18 cellular contexts compared by ENCODE assay signal in the genomic region with DNA sequence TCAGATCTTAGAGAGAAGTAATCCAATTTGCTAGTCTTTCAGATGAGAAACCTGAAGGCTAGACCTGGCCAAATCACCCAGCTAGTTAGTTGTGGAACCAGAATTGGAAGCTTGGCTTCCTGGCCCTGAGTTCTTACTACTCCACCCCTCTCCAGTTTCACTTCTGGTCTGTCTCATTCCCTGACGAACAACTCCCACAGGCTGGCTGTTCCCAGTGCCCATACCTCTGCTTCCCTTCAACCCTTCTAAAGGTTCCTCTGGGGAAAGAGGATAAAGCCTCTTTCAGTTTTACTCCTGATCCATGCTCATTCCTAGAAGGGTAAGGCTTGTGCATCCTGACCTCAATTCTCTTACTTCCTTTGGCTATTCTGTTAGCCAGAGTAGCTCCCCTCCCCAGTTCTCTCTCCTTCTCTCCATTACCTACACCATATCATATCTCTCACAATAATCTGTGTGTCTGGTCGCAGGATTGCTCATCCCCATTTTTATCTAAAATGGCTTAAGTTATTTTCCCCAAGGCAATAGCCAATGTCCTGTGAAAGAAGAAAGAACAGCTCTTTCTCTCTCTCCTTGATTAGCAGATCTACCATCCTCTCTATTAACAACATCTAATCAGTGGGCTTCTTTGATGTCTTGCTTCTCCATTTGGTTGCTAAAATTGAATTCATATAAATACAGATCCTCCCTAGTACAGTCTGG.
A peak's percentile ranks its signal among the peaks of the same experiment; 100 is the strongest.
DNase-seq lines count a peak whose midpoint lies in the region; ATAC-seq and TF ChIP-seq lines count a peak whose summit lies in the region.
"Had no signal": no experiment of that assay in that cellular context is flagged by ENCODE, and none has a peak within 500 bp of the region (broad histone marks: within the 10 kb centered on the region; RNA-seq: fewer than 3 reads in every experiment).

No MANE protein-coding gene starts in this region.

- no peak overlapping the region for H3K4me3 Mint-ChIP-seq in WTC11
- H3K4me3 Mint-ChIP-seq: CD4-positive, alpha-beta T cell; HFFc6 had no signal

- CTCF ChIA-PET in WTC11 (lab: Charles Lee) = no interaction called here

- H3K27me3 Mint-ChIP-seq in WTC11 (ENCODE audit: low read depth) = no peaks in the 10 kb centered on the region
- H3K27me3 Mint-ChIP-seq: CD4-positive, alpha-beta T cell had no signal

- H3K36me3 Mint-ChIP-seq in WTC11 = no peaks in the 10 kb centered on the region

- peaks cover 23% of the 10 kb centered on the region for H3K4me1 Mint-ChIP-seq in WTC11

- H3K4me2 ChIP-seq in smooth muscle cell = peak overlapping the region; percentile 56

- intact Hi-C loops in left lung (cut with DNase I) = no loop called here

- no peaks in the 10 kb centered on the region for H3K9me3 ChIP-seq in SJCRH30 (replicated peaks)
- no peaks in the 10 kb centered on the region for H3K9me3 ChIP-seq in left lung
- H3K9me3 ChIP-seq in smooth muscle cell (replicated peaks; ENCODE audit: low read depth) = no peaks in the 10 kb centered on the region

- H3K36me3 ChIP-seq in SJCRH30 (no peaks in the 10 kb centered on the region), left lung (no peaks in the 10 kb centered on the region), smooth muscle cell (ENCODE audit: low read depth) (no peaks in the 10 kb centered on the region)

- no peaks in the 10 kb centered on the region for H3K27me3 ChIP-seq in SJCRH30
- H3K27me3 ChIP-seq in left lung = no peaks in the 10 kb centered on the region
- no peaks in the 10 kb centered on the region for H3K27me3 ChIP-seq in smooth muscle cell (ENCODE audit: low read depth)

- 34% methylated on average over 2 of the region's 2 CpGs for WGBS in smooth muscle cell (ENCODE audit: low lambda C conversion rate)

- POLR2A ChIA-PET in WTC11 (lab: Charles Lee) = no interaction called here

- no peak overlapping the region for H3K27ac Mint-ChIP-seq in WTC11
- H3K27ac Mint-ChIP-seq: CD4-positive, alpha-beta T cell; HFFc6 had no signal

- TF ChIP-seq CTCF in left lung (IDR thresholded peaks at IDR 0.05) = no peak
- no peak for TF ChIP-seq CTCF in smooth muscle cell (IDR thresholded peaks at IDR 0.05; ENCODE audit: borderline replicate concordance, insufficient read depth, poor library complexity, severe bottlenecking)
- TF ChIP-seq CTCF in WTC11 (IDR thresholded peaks at IDR 0.05) = no peak
- no peak for TF ChIP-seq CTCF in foreskin fibroblast (IDR thresholded peaks at IDR 0.05; ENCODE audit: low read depth, low read length)

- H3K9ac ChIP-seq in smooth muscle cell (ENCODE audit: low read depth) = no peak overlapping the region

- peak; percentile 60 for DNase-seq in ELF-1 (ENCODE audit: low read depth, low spot score)
- peak; percentile 1 to 31 for DNase-seq in SJCRH30
- DNase-seq in left lung = no peak
- no peak for DNase-seq in smooth muscle cell (lab: John Stamatoyannopoulos, UW; ENCODE audit: unreplicated experiment)
- no peak for DNase-seq in epidermal melanocyte (ENCODE audit: insufficient read length, low spot score)
- DNase-seq in WTC11 (ENCODE audit: low spot score) = no peak
- DNase-seq in foreskin fibroblast = no peak
- DNase-seq: Calu3; CD4-positive, alpha-beta T cell; DMS53; HFFc6; KBM-7; NCI-H1092; NCI-H1694; NCI-H2171 treated with DMSO at 0.1 percent for 48 hours; NCI-H446 treated with DMSO at 0.1 percent for 48 hours; NCI-H774 had no signal

- no peak overlapping the region for H3K4me3 ChIP-seq in SJCRH30
- no peak overlapping the region for H3K4me3 ChIP-seq in left lung
- H3K4me3 ChIP-seq in smooth muscle cell = no peak overlapping the region
- H3K4me3 ChIP-seq in foreskin fibroblast (ENCODE audit: low read depth in 1 of 2, low read length in 2 of 2) = no peak overlapping the region

- H3K9me3 Mint-ChIP-seq in WTC11 = peaks cover 3% of the 10 kb centered on the region; the same call in 1 of the 2 replicates
- H3K9me3 Mint-ChIP-seq: CD4-positive, alpha-beta T cell had no signal

- peak overlapping the region; percentile 43; the same call in 1 of the 2 replicates for H3K27ac ChIP-seq in SJCRH30
- no peak overlapping the region for H3K27ac ChIP-seq in left lung
- peak overlapping the region; percentile 54 for H3K27ac ChIP-seq in smooth muscle cell (ENCODE audit: low read depth)

- ATAC-seq in left lung = peak; percentile 39
- ATAC-seq in WTC11 = no peak
- ATAC-seq: Panc1 had no signal

- peak overlapping the region; percentile 45 for H2AFZ ChIP-seq in smooth muscle cell (ENCODE audit: low read depth)

- H3K4me1 ChIP-seq in SJCRH30 = peaks cover 4% of the 10 kb centered on the region
- no peaks in the 10 kb centered on the region for H3K4me1 ChIP-seq in left lung
- H3K4me1 ChIP-seq in smooth muscle cell (ENCODE audit: low read depth) = peaks cover 26% of the 10 kb centered on the region

- H3K79me2 ChIP-seq in smooth muscle cell (ENCODE audit: low read depth) = no peaks in the 10 kb centered on the region

- no peaks in the 10 kb centered on the region for H3F3A ChIP-seq in smooth muscle cell (ENCODE audit: low read depth)

- H4K20me1 ChIP-seq in smooth muscle cell (ENCODE audit: low read depth) = no peaks in the 10 kb centered on the region

TF ChIP-seq in WTC11, 78 proteins besides CTCF, POLR2A, EP300 and RAD21:
- no peak for TF ChIP-seq IRF2 (CRISPR knock-in tag; IDR thresholded peaks at IDR 0.05; ENCODE audit: borderline replicate concordance, low read depth)
- TF ChIP-seq GRHL2 (CRISPR knock-in tag; IDR thresholded peaks at IDR 0.05; ENCODE audit: insufficient replicate concordance, severe bottlenecking) = no peak

Comparison
In these comparisons a context has a peak if more than half of its experiments do, and no peak if none do; other contexts are left out.
1. DNase-seq: peak in ELF-1 (single experiment) and SJCRH30 (2 of 2); none in left lung (0 of 2), smooth muscle cell (single experiment), epidermal melanocyte (single experiment), WTC11 (single experiment) and foreskin fibroblast (0 of 2).
2. H3K27ac ChIP-seq: peak in SJCRH30 (single experiment) and smooth muscle cell (single experiment); none in left lung (0 of 2).